1 cellular context compared by ENCODE assay signal in genomic region chr5:80480354-80480753, GRCh38.
TF ChIP-seq lines count a peak whose summit lies in the region.

No MANE protein-coding gene starts in this region.

TF ChIP-seq in GM23338, 12 proteins besides CTCF, POLR2A, EP300 and RAD21 (continued from another document):
- TF ChIP-seq ZNF331 (CRISPR knock-in tag; IDR thresholded peaks at IDR 0.05; ENCODE audit: low read depth) (no peak), ZNF462 (CRISPR knock-in tag; IDR thresholded peaks at IDR 0.05) (no peak), EZH2 (IDR thresholded peaks at IDR 0.05; ENCODE audit: low read depth, unreplicated experiment) (no peak)
TF ChIP-seq in GM23338: peak in this region for 0.
